7 cellular contexts compared by ENCODE assay signal in genomic region chr3:108221911-108222812, GRCh38. TPM values are rescaled to one million over a fixed set of nuclear protein-coding genes. Genes with fewer than 3 reads are reported as not detected.
A peak's percentile ranks its signal among the peaks of the same experiment; 100 is the strongest.
DNase-seq lines count a peak whose midpoint lies in the region; ATAC-seq and TF ChIP-seq lines count a peak whose summit lies in the region.

IFT57 (minus strand) TSS chr3:108222424; CDS start chr3:108222322, 102 bp downstream.

- H2AFZ ChIP-seq in hepatocyte = peak within 1 kb of the TSS; percentile 72

- DNase-seq in NCI-H2029 treated with DMSO at 0.1 percent for 48 hours (lab: John Stamatoyannopoulos, UW) = peak; percentile 98
- peak; percentile 94 for DNase-seq in T1000 (lab: John Stamatoyannopoulos, UW)
- DNase-seq in astrocyte of the hippocampus (ENCODE audit: low read depth, low spot score) = peak; percentile 99
- peak; percentile 98 for DNase-seq in hepatocyte (ENCODE audit: low spot score)
- DNase-seq in renal cortical epithelial cell (ENCODE audit: low read depth) = peak; percentile 96

- H3K79me2 ChIP-seq in hepatocyte = peaks cover 24% of the 10 kb centered on the region

- H3K4me3 ChIP-seq in hepatocyte = peak within 1 kb of the TSS; percentile 61

- peak; percentile 91 for ATAC-seq in GM18505 (IDR thresholded peaks at IDR 0.05; ENCODE audit: unreplicated experiment)
- peak; percentile 91 for ATAC-seq in HG02981 (IDR thresholded peaks at IDR 0.05; ENCODE audit: unreplicated experiment)

- H3K36me3 ChIP-seq in hepatocyte (replicated peaks; ENCODE audit: insufficient read depth, low read depth) = no peaks in the 10 kb centered on the region

- H3K4me2 ChIP-seq in hepatocyte = peak within 1 kb of the TSS; percentile 80

- no peak for TF ChIP-seq CTCF in hepatocyte (IDR thresholded peaks at IDR 0.05; ENCODE audit: poor library complexity)

- H3K9me3 ChIP-seq in hepatocyte (ENCODE audit: low read depth) = no peaks in the 10 kb centered on the region

- no peaks in the 10 kb centered on the region for H4K20me1 ChIP-seq in hepatocyte (ENCODE audit: insufficient read depth, poor library complexity, severe bottlenecking)

- H3K9me2 ChIP-seq in hepatocyte (replicated peaks; ENCODE audit: insufficient read depth) = no peaks in the 10 kb centered on the region

- TF ChIP-seq POLR2A in GM18505 (IDR thresholded peaks at IDR 0.05; ENCODE audit: borderline replicate concordance, extremely low read depth, insufficient read depth, insufficient read length) = peak; percentile 79

- peaks cover 22% of the 10 kb centered on the region for H3K4me1 ChIP-seq in hepatocyte (ENCODE audit: insufficient read depth)

- no peaks in the 10 kb centered on the region for H3K27me3 ChIP-seq in hepatocyte

- peak within 1 kb of the TSS; percentile 77 for H3K27ac ChIP-seq in hepatocyte

- WGBS in hepatocyte (ENCODE audit: low lambda C conversion rate, missing lambda C conversion rate) = under 1% methylated on average over 51 of the region's 57 CpGs

RNA-seq across cellular contexts. Expression of gene IFT57, which starts in this region (rescaled TPM):
- 28.4 and 38.4 TPM in 2 replicates for total RNA-seq in hepatocyte
- polyA plus RNA-seq in hepatocyte = 55.8 and 70.8 TPM in 2 replicates
- 58.5 and 77.2 TPM in 2 replicates for total RNA-seq in renal cortical epithelial cell

Comparison
In these comparisons a context has a peak if more than half of its experiments do, and no peak if none do; other contexts are left out.
1. Peak in every context shown above with its lines: DNase-seq, ATAC-seq, H3K4me3 ChIP-seq and H3K27ac ChIP-seq.